In genomic region chr19:1067341-1068103, GRCh38 we compare ENCODE assay signal across 8 cellular contexts. TPM values are rescaled to one million over a fixed set of nuclear protein-coding genes. Genes with fewer than 3 reads are reported as not detected.
DNase-seq lines count a peak whose midpoint lies in the region; ATAC-seq and TF ChIP-seq lines count a peak whose summit lies in the region.

No MANE protein-coding gene starts in this region.

- no peaks in the 10 kb centered on the region for H3K9me2 ChIP-seq in HCT116 (ENCODE audit: insufficient read depth)

- intact Hi-C loops in HCT116 (cut with micrococcal nuclease) (no loop called here), heart right ventricle (cut with DNase I) (no loop called here)

- H3K36me3 ChIP-seq in BLaER1 treated with 17β-estradiol and CSF1 and Interleukin-3, amounts not matched to agents 10 nM and 100 nM, result peaks cover 37 to 44% (median 43%) of the 10 kb centered on the region in 11 experiments
- 0 out of 4 replicates have a peak, but pooled peaks cover 0 to 3% of the 10 kb centered on the region in 2 experiments for H3K36me3 ChIP-seq in HCT116 (ENCODE audit: control insufficient read depth in 1 of 2, insufficient read depth in 2 of 2, low read length in 2 of 2)
- H3K36me3 ChIP-seq in heart right ventricle, result peaks cover 0 to 20% (median 0%) of the 10 kb centered on the region in 9 donors

- H3K4me3 ChIP-seq in BLaER1 treated with 17β-estradiol and CSF1 and Interleukin-3, amounts not matched to agents 10 nM and 100 nM, result peak overlapping the region; percentile 91 to 100 (median 96)
- peak overlapping the region; percentile 64 to 78 for H3K4me3 ChIP-seq in HCT116 (replicated peaks in 1 of 2; ENCODE audit: low read depth in 1 of 2, low read length in 2 of 2)
- H3K4me3 ChIP-seq in WI38 (ENCODE audit: low read depth, low read length), result peak overlapping the region; percentile 40
- H3K4me3 ChIP-seq in heart right ventricle, result peak overlapping the region; percentile 4 to 76 (median 46)

- H3K27ac ChIP-seq in BLaER1 treated with 17β-estradiol and CSF1 and Interleukin-3, amounts not matched to agents 10 nM and 100 nM, result peak overlapping the region; percentile 71 to 99 (median 96)
- H3K27ac ChIP-seq in HCT116 (ENCODE audit: low read depth, low read length) (peak overlapping the region; percentile 100), heart right ventricle (peak overlapping the region in 8 of 10 donors; percentile 27 to 96 (median 58))

- no peak overlapping the region for H2AFZ ChIP-seq in HCT116 (ENCODE audit: low read depth, low read length, poor library complexity, severe bottlenecking)

- TF ChIP-seq RAD21 in HCT116 (IDR thresholded peaks at IDR 0.05; ENCODE audit: low read depth), result no peak

- H3K4me1 Mint-ChIP-seq in stimulated activated naive CD8-positive, alpha-beta T cell treated with anti-CD3 and anti-CD28 coated beads, Interleukin-15, Interleukin-2, amounts not matched to agents 100 ng/mL and 50 ng/mL, for 24 hours (ENCODE audit: low read depth), result peaks cover 46% of the 10 kb centered on the region

- H3K79me2 ChIP-seq in HCT116 (ENCODE audit: insufficient read depth, low read length), result peaks cover 26% of the 10 kb centered on the region; the same call in 1 of the 2 replicates

- no peaks in the 10 kb centered on the region for H3K9me3 Mint-ChIP-seq in stimulated activated naive CD8-positive, alpha-beta T cell treated with anti-CD3 and anti-CD28 coated beads, Interleukin-15, Interleukin-2, amounts not matched to agents 100 ng/mL and 50 ng/mL, for 24 hours

- peak overlapping the region; percentile 76 for H3K27ac Mint-ChIP-seq in stimulated activated naive CD8-positive, alpha-beta T cell treated with anti-CD3 and anti-CD28 coated beads, Interleukin-15, Interleukin-2, amounts not matched to agents 100 ng/mL and 50 ng/mL, for 24 hours

- 0 out of 22 replicates have a peak, but pooled peaks cover 0 to 5% (median 0%) of the 10 kb centered on the region in 11 experiments for H3K9me3 ChIP-seq in BLaER1 treated with 17β-estradiol and CSF1 and Interleukin-3, amounts not matched to agents 10 nM and 100 nM (replicated peaks in 1 of 11)
- no peaks in the 10 kb centered on the region for H3K9me3 ChIP-seq in HCT116 (ENCODE audit: control insufficient read depth in 1 of 2, insufficient read depth in 1 of 2, low read depth in 1 of 2, low read length in 2 of 2)
- H3K9me3 ChIP-seq in heart right ventricle, result no peaks in the 10 kb centered on the region

- no peaks in the 10 kb centered on the region for H3K27me3 Mint-ChIP-seq in stimulated activated naive CD8-positive, alpha-beta T cell treated with anti-CD3 and anti-CD28 coated beads, Interleukin-15, Interleukin-2, amounts not matched to agents 100 ng/mL and 50 ng/mL, for 24 hours

- H3K27me3 ChIP-seq in BLaER1 treated with 17β-estradiol and CSF1 and Interleukin-3, amounts not matched to agents 10 nM and 100 nM, result 0 out of 22 replicates have a peak, but pooled peaks cover 0 to 4% (median 0%) of the 10 kb centered on the region in 11 experiments
- H3K27me3 ChIP-seq in HCT116 (ENCODE audit: insufficient read depth, low read length) (no peaks in the 10 kb centered on the region), heart right ventricle (peaks cover 34 to 83% (median 76%) of the 10 kb centered on the region in 7 donors)

- peaks cover 19% of the 10 kb centered on the region for H3K36me3 Mint-ChIP-seq in stimulated activated naive CD8-positive, alpha-beta T cell treated with anti-CD3 and anti-CD28 coated beads, Interleukin-15, Interleukin-2, amounts not matched to agents 100 ng/mL and 50 ng/mL, for 24 hours (ENCODE audit: low read depth)

- no peak for TF ChIP-seq POLR2A in HCT116 (IDR thresholded peaks at IDR 0.05; ENCODE audit: borderline replicate concordance, extremely low read depth, insufficient read depth, insufficient read length)

- whole genome bisulfite sequencing in heart right ventricle, 2 donors, result 8% methylated on average over 37 to 40 of the region's 40 CpGs

- peak overlapping the region; percentile 88 to 100 (median 97) for H3K4me2 ChIP-seq in BLaER1 treated with 17β-estradiol and CSF1 and Interleukin-3, amounts not matched to agents 10 nM and 100 nM
- peak overlapping the region; percentile 94 for H3K4me2 ChIP-seq in HCT116 (ENCODE audit: low read length)

- H3K4me3 Mint-ChIP-seq in stimulated activated naive CD8-positive, alpha-beta T cell treated with anti-CD3 and anti-CD28 coated beads, Interleukin-15, Interleukin-2, amounts not matched to agents 100 ng/mL and 50 ng/mL, for 24 hours, result peak overlapping the region; percentile 93

- no peak for ATAC-seq in HCT116
- peak in 1 of 8 donors; percentile 2 for ATAC-seq in heart right ventricle

- RAD21 ChIA-PET in HCT116 (lab: Charles Lee; ENCODE audit: low non-redundant PET in 1 of 2, low total read pairs in 2 of 2, uncharacterized antibody in 2 of 2, unreplicated experiment in 2 of 2), result no interaction called here

- peak overlapping the region; percentile 88 to 99 (median 96) for H3K9ac ChIP-seq in BLaER1 treated with 17β-estradiol and CSF1 and Interleukin-3, amounts not matched to agents 10 nM and 100 nM
- peak overlapping the region; percentile 92 for H3K9ac ChIP-seq in HCT116 (ENCODE audit: low read length)

- peaks cover 65 to 80% (median 72%) of the 10 kb centered on the region in 10 experiments for H3K4me1 ChIP-seq in BLaER1 treated with 17β-estradiol and CSF1 and Interleukin-3, amounts not matched to agents 10 nM and 100 nM
- H3K4me1 ChIP-seq in HCT116 (ENCODE audit: control insufficient read depth in 1 of 2, insufficient read depth in 2 of 2, low read length in 2 of 2) (peaks cover 34 to 67% of the 10 kb centered on the region in 2 experiments), heart right ventricle (peaks cover 11 to 63% (median 37%) of the 10 kb centered on the region in 9 donors)

- CTCF ChIA-PET in HCT116 (lab: Charles Lee), result interaction anchor here (1.3 kb wide), 1 partner anchor 24 kb away, joined by 3 read pairs; no protein-coding TSS in a partner anchor

- BruUV-seq in HCT116 (replicated peaks; lab: Mats Ljungman, UMichigan), result no TSS peak

- TF ChIP-seq CTCF in HCT116 (IDR thresholded peaks at IDR 0.05 in 2 of 3, conservative IDR thresholded peaks at IDR 0.05 in 1 of 3; ENCODE audit: borderline replicate concordance in 1 of 3, insufficient read depth in 1 of 3, low read depth in 2 of 3, low read length in 2 of 3) (no peak), WI38 (IDR thresholded peaks at IDR 0.05; ENCODE audit: low read depth, low read length) (no peak), heart right ventricle (IDR thresholded peaks at IDR 0.05) (no peak)

- DNase-seq in HCT116 (ENCODE audit: low read depth, low spot score), result no peak
- no peak for DNase-seq in heart right ventricle
- no peak for DNase-seq in NCI-H226
- no peak for DNase-seq in EL
- no peak for DNase-seq in NCI-H69 (lab: John Stamatoyannopoulos, UW)

- POLR2A ChIA-PET in HCT116 (lab: Charles Lee), result interaction anchor here (2.0 to 2.3 kb wide), 2 partner anchors 15 to 46 kb away, joined by 6 to 7 read pairs; partner anchors contain the start of gene RNU6-2

- H4K20me1 ChIP-seq in BLaER1 treated with 17β-estradiol and CSF1 and Interleukin-3, amounts not matched to agents 10 nM and 100 nM, result peaks cover 21 to 44% (median 33%) of the 10 kb centered on the region in 11 experiments; a peak in 21 of 22 replicates
- H4K20me1 ChIP-seq in HCT116 (ENCODE audit: insufficient read depth), result no peaks in the 10 kb centered on the region

TF ChIP-seq in HCT116, 20 proteins besides CTCF, POLR2A, EP300 and RAD21 (continues in another document):
- TF ChIP-seq POLR2AphosphoS5 (IDR thresholded peaks at IDR 0.05; ENCODE audit: low read depth, low read length), result no peak
- TF ChIP-seq, protein P1, sequence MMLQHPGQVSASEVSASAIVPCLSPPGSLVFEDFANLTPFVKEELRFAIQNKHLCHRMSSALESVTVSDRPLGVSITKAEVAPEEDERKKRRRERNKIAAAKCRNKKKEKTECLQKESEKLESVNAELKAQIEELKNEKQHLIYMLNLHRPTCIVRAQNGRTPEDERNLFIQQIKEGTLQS (IDR thresholded peaks at IDR 0.05), result no peak
- no peak for TF ChIP-seq EZH2phosphoT487 (IDR thresholded peaks at IDR 0.05; ENCODE audit: borderline replicate concordance)
- TF ChIP-seq SRF (IDR thresholded peaks at IDR 0.05; ENCODE audit: low read depth), result no peak
- no peak for TF ChIP-seq CBX3 (IDR thresholded peaks at IDR 0.05; ENCODE audit: low read depth)
- TF ChIP-seq ELF1 (IDR thresholded peaks at IDR 0.05; ENCODE audit: borderline replicate concordance, low read depth), result no peak
- TF ChIP-seq SP1 (IDR thresholded peaks at IDR 0.05; ENCODE audit: low read depth), result no peak
- no peak for TF ChIP-seq ZFX (IDR thresholded peaks at IDR 0.05)
- no peak for TF ChIP-seq CEBPB (IDR thresholded peaks at IDR 0.05; ENCODE audit: low read depth)

RNA-seq across cellular contexts. Expression of gene ARHGAP45, which starts 0.6 kb away (rescaled TPM):
- 30.4 TPM for total RNA-seq in HCT116 (2021; ENCODE audit: unreplicated experiment)
- polyA plus RNA-seq in HCT116 (2012), result 26.5 and 29.8 TPM in 2 replicates
- total RNA-seq in heart right ventricle, result 10 to 100 TPM in 1 of 10 donors, 1 to 10 TPM in 9; 1.9 to 27.4 (median 4.1) TPM
- 1 to 10 TPM; 4.4 to 8.6 TPM for polyA plus RNA-seq in heart right ventricle

RNA-seq across cellular contexts. Expression of gene ABCA7, which starts 27.6 kb away (rescaled TPM):
- total RNA-seq in HCT116 (2021; ENCODE audit: unreplicated experiment) (91.4 TPM), heart right ventricle (10 to 100 TPM in 1 of 10 donors, 1 to 10 TPM in 9; 4.3 to 18.1 (median 5.6) TPM)
- 59.2 and 65.7 TPM in 2 replicates for polyA plus RNA-seq in HCT116 (2012)
- polyA plus RNA-seq in heart right ventricle, result 10 to 100 TPM in 1 of 2 donors, 1 to 10 TPM in 1; 2.7 to 23.4 TPM

RNA-seq across cellular contexts. Expression of gene POLR2E, which starts 27.7 kb away (rescaled TPM):
- total RNA-seq in HCT116 (2021; ENCODE audit: unreplicated experiment) (281 TPM), heart right ventricle (100 to 1,000 TPM; 111 to 215 (median 134) TPM)
- 280 and 302 TPM in 2 replicates for polyA plus RNA-seq in HCT116 (2012)
- polyA plus RNA-seq in heart right ventricle, result 100 to 1,000 TPM; 116 to 212 TPM

RNA-seq across cellular contexts. Expression of gene GPX4, which starts 36.3 kb away (rescaled TPM):
- 481 TPM for total RNA-seq in HCT116 (2021; ENCODE audit: unreplicated experiment)
- polyA plus RNA-seq in HCT116 (2012), result 810 and 823 TPM in 2 replicates
- total RNA-seq in heart right ventricle, result 100 to 1,000 TPM; 244 to 405 (median 299) TPM
- polyA plus RNA-seq in heart right ventricle, result 100 to 1,000 TPM; 461 to 487 TPM

RNA-seq across cellular contexts. Expression of gene CNN2, which starts 41.1 kb away (rescaled TPM):
- total RNA-seq in HCT116 (2021; ENCODE audit: unreplicated experiment) (212 TPM), heart right ventricle (100 to 1,000 TPM in 2 of 10 donors, 10 to 100 TPM in 8; 33.0 to 117 (median 63.5) TPM)
- 140 and 171 TPM in 2 replicates for polyA plus RNA-seq in HCT116 (2012)
- 10 to 100 TPM; 49.0 to 61.2 TPM for polyA plus RNA-seq in heart right ventricle

Comparison
In these comparisons a context has a peak if more than half of its experiments do, and no peak if none do; other contexts are left out.
1. H3K4me3 ChIP-seq: peak in every context shown above with its lines; median percentile 96 in BLaER1 treated with 17β-estradiol and CSF1 and Interleukin-3, amounts not matched to agents 10 nM and 100 nM; 71 in HCT116; 46 in heart right ventricle; 40 in WI38.